23 cellular contexts compared by ENCODE assay signal in the genomic region with DNA sequence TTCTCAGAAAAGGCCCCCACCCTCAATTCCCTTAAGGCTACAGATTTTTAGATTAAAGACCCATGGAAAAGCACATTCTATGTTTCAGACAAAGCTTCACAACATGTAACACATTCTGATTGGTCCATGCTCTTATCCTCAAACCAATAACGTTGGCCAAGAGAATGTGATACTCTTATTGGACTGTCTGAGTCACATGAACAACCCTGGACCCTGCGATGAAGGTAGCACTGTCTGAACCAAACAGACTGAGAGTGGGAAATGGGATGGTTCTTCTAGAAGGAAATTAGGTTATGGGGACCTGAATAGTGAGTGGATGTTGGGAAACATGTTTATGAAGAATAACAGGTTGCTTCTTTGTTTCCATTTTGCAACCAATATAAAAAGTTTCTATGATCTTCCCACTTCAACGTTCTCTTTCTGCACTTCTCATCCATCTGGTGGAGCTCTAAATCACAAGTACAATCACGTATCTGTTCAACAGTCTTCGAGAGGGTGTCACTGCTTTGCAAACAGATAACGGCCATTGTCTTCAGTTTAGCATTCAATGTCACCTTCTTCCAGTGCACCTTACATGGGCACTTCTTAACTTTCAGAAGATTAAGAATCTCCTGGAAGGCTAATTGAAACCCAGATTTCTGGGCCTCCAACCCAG.
DNase-seq lines count a peak whose midpoint lies in the region; ATAC-seq and TF ChIP-seq lines count a peak whose summit lies in the region.
"Had no signal": no experiment of that assay in that cellular context is flagged by ENCODE, and none has a peak within 500 bp of the region (broad histone marks: within the 10 kb centered on the region; RNA-seq: fewer than 3 reads in every experiment).

No MANE protein-coding gene starts in this region.

- no peak overlapping the region for H4K5ac ChIP-seq in mesendoderm (ENCODE audit: low read length)

- H3K27me3 Mint-ChIP-seq in neural progenitor cell (ENCODE audit: insufficient read depth, low read depth), result peaks cover 7% of the 10 kb centered on the region
- peaks cover 14% of the 10 kb centered on the region for H3K27me3 Mint-ChIP-seq in activated CD4-positive, alpha-beta T cell treated with anti-CD3 and anti-CD28 coated beads, Interleukin-2, amount 10 ng/mL, durations not matched to agents 24 days and 14 days

- H3K4me2 ChIP-seq in Karpas-422 (ENCODE audit: low read depth, low read length, poor library complexity, severe bottlenecking), result no peak overlapping the region
- no peak overlapping the region for H3K4me2 ChIP-seq in mesendoderm (ENCODE audit: low read length)
- H3K4me2 ChIP-seq in neural progenitor cell, result no peak overlapping the region

- no peaks in the 10 kb centered on the region for H3K9me2 ChIP-seq in Karpas-422 (replicated peaks; ENCODE audit: insufficient read depth, low read length)

- H3K36me3 ChIP-seq in Karpas-422 (ENCODE audit: insufficient read depth, low read length) (no peaks in the 10 kb centered on the region), mesendoderm (ENCODE audit: control insufficient read depth, insufficient read depth, low read length) (no peaks in the 10 kb centered on the region), neural progenitor cell (no peaks in the 10 kb centered on the region)
- H3K36me3 ChIP-seq: BE2C, HAP-1, MG63 had no signal

- TF ChIP-seq CTCF in neural progenitor cell (IDR thresholded peaks at IDR 0.05), result no peak

- H3K23ac ChIP-seq in mesendoderm (ENCODE audit: low read length), result no peak overlapping the region

- H3K56ac ChIP-seq in mesendoderm (ENCODE audit: low read length), result no peak overlapping the region

- H4K8ac ChIP-seq in mesendoderm (ENCODE audit: low read depth, low read length), result no peak overlapping the region

- H3K4me3 ChIP-seq in Karpas-422 (ENCODE audit: low read length) (no peak overlapping the region), mesendoderm (ENCODE audit: low read length) (no peak overlapping the region), neural progenitor cell (no peak overlapping the region)
- H3K4me3 ChIP-seq: GM23338, HAP-1, MG63 had no signal

- H3K9me3 ChIP-seq in Karpas-422 (ENCODE audit: low read length), result peaks cover 6% of the 10 kb centered on the region
- no peaks in the 10 kb centered on the region for H3K9me3 ChIP-seq in neural progenitor cell (ENCODE audit: low read depth)
- H3K9me3 ChIP-seq: BE2C, MG63 had no signal

- no peaks in the 10 kb centered on the region for H3K79me1 ChIP-seq in mesendoderm (ENCODE audit: low read length)

- DNase-seq in Karpas-422 (peak; percentile 51), OCI-M1 (lab: John Stamatoyannopoulos, UW) (peak; percentile 25), mesendoderm (peak; percentile 38), neural progenitor cell (ENCODE audit: low spot score) (no peak), left ventricle myocardium superior (no peak), DMS53 treated with DMSO at 0.1 percent for 48 hours (lab: John Stamatoyannopoulos, UW; ENCODE audit: unreplicated experiment) (no peak)
- no peak for DNase-seq in activated CD4-positive, alpha-beta T cell treated with anti-CD3 and anti-CD28 coated beads, Interleukin-2, amount 10 ng/mL, durations not matched to agents 24 days and 14 days
- DNase-seq: BE2C; CD8-positive, alpha-beta memory T cell; Kasumi-1; MG63; NCI-H1105 treated with DMSO at 0.1 percent for 48 hours; NCI-H2029; NCI-H446; NCI-H524 treated with DMSO at 0.1 percent for 48 hours; NCI-H774; SHP77 had no signal

- no peak overlapping the region for H3K4me3 Mint-ChIP-seq in neural progenitor cell
- H3K4me3 Mint-ChIP-seq in activated CD4-positive, alpha-beta T cell treated with anti-CD3 and anti-CD28 coated beads, Interleukin-2, amount 10 ng/mL, durations not matched to agents 24 days and 14 days, result no peak overlapping the region
- H3K4me3 Mint-ChIP-seq: CD8-positive, alpha-beta memory T cell; GM23338; T-helper 1 cell treated with Interleukin-12 subunit alpha and Interleukin-12 subunit beta and Interleukin-4 antibody, amounts not matched to agents 30 μg/mL and 1 μg/mL, for 36 hours had no signal

- no peak overlapping the region for H2AK5ac ChIP-seq in mesendoderm (ENCODE audit: low read length)

- intact Hi-C loops in activated CD4-positive, alpha-beta T cell treated with anti-CD3 and anti-CD28 coated beads, Interleukin-2, amount 10 ng/mL, durations not matched to agents 24 days and 14 days (cut with micrococcal nuclease), result no loop called here
- intact Hi-C loops in left ventricle myocardium superior (cut with micrococcal nuclease), result no loop called here

- H3K4me1 Mint-ChIP-seq in neural progenitor cell, result peaks cover 6% of the 10 kb centered on the region
- H3K4me1 Mint-ChIP-seq in activated CD4-positive, alpha-beta T cell treated with anti-CD3 and anti-CD28 coated beads, Interleukin-2, amount 10 ng/mL, durations not matched to agents 24 days and 14 days, result peaks cover 1% of the 10 kb centered on the region

- peaks cover 6% of the 10 kb centered on the region for H3K36me3 Mint-ChIP-seq in neural progenitor cell
- no peaks in the 10 kb centered on the region for H3K36me3 Mint-ChIP-seq in activated CD4-positive, alpha-beta T cell treated with anti-CD3 and anti-CD28 coated beads, Interleukin-2, amount 10 ng/mL, durations not matched to agents 24 days and 14 days (ENCODE audit: low read depth)
- H3K36me3 Mint-ChIP-seq: CD14-positive monocyte had no signal

- H3K27ac ChIP-seq in Karpas-422 (ENCODE audit: low read length) (no peak overlapping the region), mesendoderm (ENCODE audit: low read depth, low read length) (no peak overlapping the region), neural progenitor cell (no peak overlapping the region)
- H3K27ac ChIP-seq: RWPE1 had no signal

- no peak overlapping the region for H3K27ac Mint-ChIP-seq in neural progenitor cell
- no peak overlapping the region for H3K27ac Mint-ChIP-seq in activated CD4-positive, alpha-beta T cell treated with anti-CD3 and anti-CD28 coated beads, Interleukin-2, amount 10 ng/mL, durations not matched to agents 24 days and 14 days
- H3K27ac Mint-ChIP-seq: GM23338; T-helper 1 cell treated with Interleukin-12 subunit alpha and Interleukin-12 subunit beta and Interleukin-4 antibody, amounts not matched to agents 30 μg/mL and 1 μg/mL, for 36 hours had no signal

- no peaks in the 10 kb centered on the region for H3F3A ChIP-seq in neural progenitor cell (ENCODE audit: low read depth)

- no peak overlapping the region for H2BK5ac ChIP-seq in mesendoderm (ENCODE audit: low read length)

- H2BK120ac ChIP-seq in mesendoderm (ENCODE audit: low read depth, low read length), result no peak overlapping the region

- no peak overlapping the region for H3K18ac ChIP-seq in mesendoderm (ENCODE audit: low read length)

- H2BK15ac ChIP-seq in mesendoderm (replicated peaks; ENCODE audit: low read depth), result no peak overlapping the region

- H3K4ac ChIP-seq in mesendoderm (ENCODE audit: low read depth, low read length), result no peak overlapping the region

- H3K79me2 ChIP-seq in Karpas-422 (ENCODE audit: low read length) (no peaks in the 10 kb centered on the region), mesendoderm (ENCODE audit: control insufficient read depth, insufficient read depth, low read length) (no peaks in the 10 kb centered on the region), neural progenitor cell (ENCODE audit: low read depth) (no peaks in the 10 kb centered on the region)

- H3K27me3 ChIP-seq in Karpas-422 (ENCODE audit: low read length) (no peaks in the 10 kb centered on the region; the same call in 1 of the 2 replicates), mesendoderm (ENCODE audit: insufficient read depth, low read length, poor library complexity) (no peaks in the 10 kb centered on the region), neural progenitor cell (no peaks in the 10 kb centered on the region)
- H3K27me3 ChIP-seq: BE2C, MG63 had no signal

- H3K4me1 ChIP-seq in Karpas-422 (ENCODE audit: low read length), result no peaks in the 10 kb centered on the region
- H3K4me1 ChIP-seq in mesendoderm (ENCODE audit: control insufficient read depth, low read depth, low read length), result peaks cover 3% of the 10 kb centered on the region
- H3K4me1 ChIP-seq in neural progenitor cell, result peaks cover 6% of the 10 kb centered on the region
- H3K4me1 ChIP-seq: BE2C, HAP-1 had no signal

- H3K9me3 Mint-ChIP-seq in neural progenitor cell, result peaks cover 12% of the 10 kb centered on the region
- H3K9me3 Mint-ChIP-seq in activated CD4-positive, alpha-beta T cell treated with anti-CD3 and anti-CD28 coated beads, Interleukin-2, amount 10 ng/mL, durations not matched to agents 24 days and 14 days, result peaks cover 12% of the 10 kb centered on the region

- WGBS in mesendoderm (ENCODE audit: extremely low coverage, insufficient coverage, low lambda C conversion rate), result no CpG with 5 or more reads among the region's 6 CpGs

- no peak for ATAC-seq in left ventricle myocardium superior
- ATAC-seq: Panc1 had no signal

- no peak overlapping the region for H3K9ac ChIP-seq in Karpas-422 (ENCODE audit: low read length)
- H3K9ac ChIP-seq in mesendoderm (ENCODE audit: low read length), result no peak overlapping the region
- no peak overlapping the region for H3K9ac ChIP-seq in neural progenitor cell

- H2AFZ ChIP-seq in Karpas-422 (ENCODE audit: low read length), result no peak overlapping the region
- H2AFZ ChIP-seq in neural progenitor cell (replicated peaks), result no peak overlapping the region

- no peaks in the 10 kb centered on the region for H4K20me1 ChIP-seq in Karpas-422 (ENCODE audit: insufficient read depth, low read depth, low read length)
- H4K20me1 ChIP-seq in neural progenitor cell (ENCODE audit: low read depth), result no peaks in the 10 kb centered on the region

Comparison
In these comparisons a context has a peak if more than half of its experiments do, and no peak if none do; other contexts are left out.
1. DNase-seq: peak in Karpas-422 (single experiment), OCI-M1 (single experiment) and mesendoderm (single experiment); none in neural progenitor cell (single experiment), activated CD4-positive, alpha-beta T cell treated with anti-CD3 and anti-CD28 coated beads, Interleukin-2, amount 10 ng/mL, durations not matched to agents 24 days and 14 days (single experiment), left ventricle myocardium superior (single experiment) and DMS53 treated with DMSO at 0.1 percent for 48 hours (single experiment).